In genomic region chr22:32543020-32543357, GRCh38 we compare ENCODE assay signal across 24 cellular contexts.
DNase-seq lines count a peak whose midpoint lies in the region; ATAC-seq and TF ChIP-seq lines count a peak whose summit lies in the region.
"Had no signal": no experiment of that assay in that cellular context is flagged by ENCODE, and none has a peak within 500 bp of the region (broad histone marks: within the 10 kb centered on the region; RNA-seq: fewer than 3 reads in every experiment).

No MANE protein-coding gene starts in this region.

- H3K9me3 ChIP-seq in breast epithelium (no peaks in the 10 kb centered on the region), mammary epithelial cell (replicated peaks; ENCODE audit: insufficient read depth, low read length) (no peaks in the 10 kb centered on the region), left lung (no peaks in the 10 kb centered on the region), sigmoid colon (peaks cover 0 to 1% (median 0%) of the 10 kb centered on the region in 4 donors), transverse colon (no peaks in the 10 kb centered on the region)

- H3K27me3 ChIP-seq in breast epithelium (no peaks in the 10 kb centered on the region), mammary epithelial cell (ENCODE audit: insufficient read depth, low read length) (no peaks in the 10 kb centered on the region), left lung (peaks cover 0 to 2% of the 10 kb centered on the region in 2 donors), sigmoid colon (no peaks in the 10 kb centered on the region), transverse colon (no peaks in the 10 kb centered on the region)

- peaks cover 2% of the 10 kb centered on the region; the same call in 1 of the 2 replicates for H3K27me3 Mint-ChIP-seq in HFFc6 (ENCODE audit: insufficient read depth)

- H3K27ac ChIP-seq in breast epithelium (peak overlapping the region; percentile 48 to 87), mammary epithelial cell (ENCODE audit: insufficient read depth, low read depth, low read length) (no peak overlapping the region), left lung (peak overlapping the region; percentile 26 to 58), sigmoid colon (peak overlapping the region; percentile 39 to 62 (median 51)), transverse colon (peak overlapping the region in 3 of 4 donors; percentile 2 to 53 (median 26))
- H3K27ac ChIP-seq: HL-60, SK-N-MC, skin epidermis had no signal

- in situ Hi-C loops in mammary epithelial cell (cut with MboI; ENCODE audit: low sequenced_read_pairs in 2 of 2): no loop called here
- in situ Hi-C loops in transverse colon (cut with MboI; ENCODE audit: low pct_ligation_motif_present in 1 of 4, low pct_unique_long_range_greater_than_20kb in 1 of 4, low sequenced_read_pairs in 3 of 4): loop anchor here in 1 of 4 donors (25.0 kb wide), 1 partner anchor 244 kb away; no protein-coding TSS in a partner anchor

- DNase-seq in breast epithelium (ENCODE audit: low spot score in 2 of 2): no peak
- DNase-seq in mammary epithelial cell: no peak
- no peak for DNase-seq in left lung
- no peak for DNase-seq in sigmoid colon
- DNase-seq in transverse colon: no peak
- no peak for DNase-seq in HFFc6
- DNase-seq in activated naive CD4-positive, alpha-beta T cell treated with Interleukin-2 at 50 U/mL for 16 hours: no peak
- DNase-seq in nucleus accumbens (lab: John Stamatoyannopoulos, UW): no peak
- DNase-seq: 8988T; activated CD4-positive, alpha-beta T cell treated with anti-CD3 and anti-CD28 coated beads, Interleukin-2, amount 50 U/mL, for 4 hours; CD4-positive, CD25-positive, alpha-beta regulatory T cell; cortex of kidney; HCEC 1CT; Karpas-422; MV-4-11; NCI-H446 treated with DMSO at 0.1 percent for 48 hours; NCI-H82; substantia nigra had no signal

- intact Hi-C loops in breast epithelium (cut with DNase I; ENCODE audit: low total_unique reads) (no loop called here), mammary epithelial cell (cut with micrococcal nuclease) (no loop called here), left lung (cut with DNase I) (no loop called here), sigmoid colon (cut with DNase I) (no loop called here), transverse colon (cut with DNase I; ENCODE audit: low total_unique reads) (no loop called here)

- CTCF ChIA-PET in mammary epithelial cell (lab: Charles Lee; ENCODE audit: low non-redundant PET): no interaction called here

- peaks cover 0 to 3% of the 10 kb centered on the region in 2 donors for H3K4me1 ChIP-seq in breast epithelium
- H3K4me1 ChIP-seq in mammary epithelial cell (ENCODE audit: insufficient read depth, low read length): peaks cover 4% of the 10 kb centered on the region
- peaks cover 4 to 14% of the 10 kb centered on the region in 2 donors for H3K4me1 ChIP-seq in left lung
- H3K4me1 ChIP-seq in sigmoid colon: peaks cover 0 to 7% (median 3%) of the 10 kb centered on the region in 4 donors
- peaks cover 0 to 7% (median 3%) of the 10 kb centered on the region in 4 donors for H3K4me1 ChIP-seq in transverse colon

- no peaks in the 10 kb centered on the region for H4K20me1 ChIP-seq in mammary epithelial cell (ENCODE audit: insufficient read depth, low read length)

- peaks cover 40% of the 10 kb centered on the region for H3K4me1 Mint-ChIP-seq in HFFc6 (ENCODE audit: low read depth)
- H3K4me1 Mint-ChIP-seq: activated naive CD4-positive, alpha-beta T cell treated with anti-CD3 and anti-CD28 coated beads, Interleukin-2, amount 50 U/mL, for 24 hours; CD4-positive, CD25-positive, alpha-beta regulatory T cell had no signal

- H3K4me3 ChIP-seq in breast epithelium: no peak overlapping the region
- H3K4me3 ChIP-seq in mammary epithelial cell (replicated peaks in 1 of 3; ENCODE audit: insufficient read depth in 1 of 3, low read depth in 2 of 3, low read length in 3 of 3): no peak overlapping the region
- H3K4me3 ChIP-seq in left lung: no peak overlapping the region
- no peak overlapping the region for H3K4me3 ChIP-seq in sigmoid colon
- no peak overlapping the region for H3K4me3 ChIP-seq in transverse colon
- H3K4me3 ChIP-seq: SK-N-MC, skin epidermis had no signal

- TF ChIP-seq POLR2A in breast epithelium (IDR thresholded peaks at IDR 0.05): no peak
- no peak for TF ChIP-seq POLR2A in sigmoid colon (IDR thresholded peaks at IDR 0.05)
- no peak for TF ChIP-seq POLR2A in transverse colon (IDR thresholded peaks at IDR 0.05)

- BruUV-seq in mammary epithelial cell (replicated peaks; lab: Mats Ljungman, UMichigan): no TSS peak

- H3K4me2 ChIP-seq in mammary epithelial cell (ENCODE audit: insufficient read depth, low read depth, low read length): no peak overlapping the region

- no peak for TF ChIP-seq EP300 in sigmoid colon (IDR thresholded peaks at IDR 0.05)
- no peak for TF ChIP-seq EP300 in transverse colon (IDR thresholded peaks at IDR 0.05; ENCODE audit: low read depth)

- no peaks in the 10 kb centered on the region for H3K9me3 Mint-ChIP-seq in HFFc6
- H3K9me3 Mint-ChIP-seq: activated naive CD4-positive, alpha-beta T cell treated with anti-CD3 and anti-CD28 coated beads, Interleukin-2, amount 50 U/mL, for 24 hours; activated T-helper 1 cell treated with anti-CD3 and anti-CD28 coated beads, Interleukin-12 subunit alpha, Interleukin-12 subunit beta, Interleukin-2, Interleukin-4 antibody, amounts not matched to agents 30 ng/mL and 10 ng/mL and 1 ng/mL, durations not matched to agents 14 hours and 24 hours and 36 hours; neural crest cell had no signal

- no peak overlapping the region for H3K4me3 Mint-ChIP-seq in HFFc6
- H3K4me3 Mint-ChIP-seq: activated naive CD4-positive, alpha-beta T cell treated with anti-CD3 and anti-CD28 coated beads, Interleukin-2, amount 50 U/mL, for 24 hours; activated T-helper 1 cell treated with anti-CD3 and anti-CD28 coated beads, Interleukin-12 subunit alpha, Interleukin-12 subunit beta, Interleukin-2, Interleukin-4 antibody, amounts not matched to agents 30 ng/mL and 10 ng/mL and 1 ng/mL, durations not matched to agents 14 hours and 24 hours and 36 hours; CD4-positive, CD25-positive, alpha-beta regulatory T cell; neural crest cell had no signal

- TF ChIP-seq CTCF in breast epithelium (IDR thresholded peaks at IDR 0.05) (no peak), mammary epithelial cell (conservative IDR thresholded peaks at IDR 0.05 in 1 of 2, IDR thresholded peaks at IDR 0.05 in 1 of 2; ENCODE audit: extremely low read depth in 1 of 2, insufficient read depth in 1 of 2, low read depth in 1 of 2, low read length in 2 of 2) (no peak), left lung (IDR thresholded peaks at IDR 0.05) (no peak), sigmoid colon (IDR thresholded peaks at IDR 0.05) (no peak), transverse colon (IDR thresholded peaks at IDR 0.05) (no peak), HFFc6 (IDR thresholded peaks at IDR 0.05) (no peak)

- no peak overlapping the region for H3K27ac Mint-ChIP-seq in HFFc6
- H3K27ac Mint-ChIP-seq: activated naive CD4-positive, alpha-beta T cell treated with anti-CD3 and anti-CD28 coated beads, Interleukin-2, amount 50 U/mL, for 24 hours; activated T-helper 1 cell treated with anti-CD3 and anti-CD28 coated beads, Interleukin-12 subunit alpha, Interleukin-12 subunit beta, Interleukin-2, Interleukin-4 antibody, amounts not matched to agents 30 ng/mL and 10 ng/mL and 1 ng/mL, durations not matched to agents 14 hours and 24 hours and 36 hours had no signal

- H3K36me3 ChIP-seq in breast epithelium: no peaks in the 10 kb centered on the region
- no peaks in the 10 kb centered on the region for H3K36me3 ChIP-seq in mammary epithelial cell (ENCODE audit: insufficient read depth, low read length)
- no peaks in the 10 kb centered on the region for H3K36me3 ChIP-seq in left lung
- no peaks in the 10 kb centered on the region for H3K36me3 ChIP-seq in sigmoid colon
- H3K36me3 ChIP-seq in transverse colon: no peaks in the 10 kb centered on the region

- dilution Hi-C loops in mammary epithelial cell (cut with HindIII; ENCODE audit: low sequenced_read_pairs): no loop called here

- no peak for ATAC-seq in left lung

- no peak overlapping the region for H2AFZ ChIP-seq in mammary epithelial cell (ENCODE audit: low read depth, low read length)

- no peak overlapping the region for H3K9ac ChIP-seq in mammary epithelial cell (ENCODE audit: insufficient read depth, low read length)

- WGBS in mammary epithelial cell (ENCODE audit: low coverage, missing lambda C conversion rate): 82% methylated on average over 5 of the region's 9 CpGs
- 39 to 81% methylated on average over 9 of the region's 9 CpGs for WGBS in sigmoid colon, 2 donors
- WGBS in transverse colon (ENCODE audit: low coverage in 1 of 2), 2 donors: 53 to 67% methylated on average over 3 to 9 of the region's 9 CpGs

- no peaks in the 10 kb centered on the region for H3K79me2 ChIP-seq in mammary epithelial cell (ENCODE audit: insufficient read depth, low read length)

- no peaks in the 10 kb centered on the region for H3K36me3 Mint-ChIP-seq in HFFc6 (ENCODE audit: low read depth)
- H3K36me3 Mint-ChIP-seq: activated naive CD4-positive, alpha-beta T cell treated with anti-CD3 and anti-CD28 coated beads, Interleukin-2, amount 50 U/mL, for 24 hours; CD4-positive, CD25-positive, alpha-beta regulatory T cell had no signal
